Comparison of ENCODE assay signal across 18 cellular contexts in the genomic region with DNA sequence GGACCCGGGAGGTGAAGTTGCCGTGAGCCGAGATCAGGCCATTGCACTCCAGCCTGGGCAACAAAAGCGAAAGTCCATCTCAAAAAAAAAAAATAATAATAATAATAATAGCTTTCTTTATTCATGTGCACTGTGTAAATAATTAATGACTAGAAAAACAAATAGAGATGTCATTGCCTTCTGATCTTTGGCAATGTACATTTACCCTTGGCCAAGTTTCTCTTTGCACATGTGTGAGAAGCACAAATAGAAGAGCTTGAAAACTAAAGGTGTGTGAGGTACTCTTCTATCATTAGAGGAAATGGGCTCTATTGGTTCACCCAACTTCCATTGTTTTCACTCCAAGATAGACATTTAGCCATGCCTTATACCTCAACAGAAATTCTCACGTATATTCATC.
DNase-seq lines count a peak whose midpoint lies in the region; ATAC-seq and TF ChIP-seq lines count a peak whose summit lies in the region.
"Had no signal": no experiment of that assay in that cellular context is flagged by ENCODE, and none has a peak within 500 bp of the region (broad histone marks: within the 10 kb centered on the region; RNA-seq: fewer than 3 reads in every experiment).

No MANE protein-coding gene starts in this region.

- no peak for TF ChIP-seq CTCF in liver (IDR thresholded peaks at IDR 0.05; ENCODE audit: low read depth, low read length, missing input control)
- no peak for TF ChIP-seq CTCF in BE2C (IDR thresholded peaks at IDR 0.05; ENCODE audit: low read depth, low read length)

- H3K4me3 ChIP-seq in liver (ENCODE audit: low read depth in 1 of 3, low read length in 3 of 3) (no peak overlapping the region), BE2C (ENCODE audit: low read depth, low read length) (no peak overlapping the region)
- H3K4me3 ChIP-seq: BLaER1 treated with 17β-estradiol and CSF1 and Interleukin-3, amounts not matched to agents 10 nM and 100 nM had no signal

- H3K36me3 ChIP-seq in liver (ENCODE audit: control insufficient read depth in 4 of 4, insufficient read depth in 3 of 4, low read depth in 1 of 4, low read length in 3 of 4): no peaks in the 10 kb centered on the region
- no peaks in the 10 kb centered on the region; the same call in 1 of the 2 replicates for H3K36me3 ChIP-seq in BE2C
- H3K36me3 ChIP-seq: BLaER1 treated with 17β-estradiol and CSF1 and Interleukin-3, amounts not matched to agents 10 nM and 100 nM had no signal

- peak in 1 of 2 donors; percentile 10 for TF ChIP-seq RAD21 in liver (IDR thresholded peaks at IDR 0.05)

- DNase-seq in DMS53 (lab: John Stamatoyannopoulos, UW): peak; percentile 50
- peak; percentile 17 for DNase-seq in DMS53 treated with DMSO at 0.1 percent for 48 hours (lab: John Stamatoyannopoulos, UW; ENCODE audit: unreplicated experiment)
- DNase-seq in left lobe of liver (ENCODE audit: low spot score): no peak
- DNase-seq in activated CD4-positive, alpha-beta T cell treated with anti-CD3 and anti-CD28 coated beads for 48 hours: no peak
- DNase-seq in BE2C: no peak
- no peak for DNase-seq in activated CD4-positive, alpha-beta T cell treated with anti-CD3 and anti-CD28 coated beads for 1 hour
- DNase-seq: 8988T; ACHN; Caco-2; Calu3; CD4-positive, alpha-beta T cell; CD8-positive, alpha-beta T cell; DMS79 treated with DMSO at 0.1 percent for 48 hours; GF-D8 had no signal

- WGBS in liver: 42% methylated on average over 5 of the region's 5 CpGs

- H3K27me3 ChIP-seq in liver (ENCODE audit: control insufficient read depth in 4 of 4, insufficient read depth in 4 of 4, low read length in 3 of 4) (peaks cover 0 to 3% (median 0%) of the 10 kb centered on the region in 4 donors), BE2C (no peaks in the 10 kb centered on the region)
- H3K27me3 ChIP-seq: BLaER1 treated with 17β-estradiol and CSF1 and Interleukin-3, amounts not matched to agents 10 nM and 100 nM had no signal

- H3K9me3 ChIP-seq in liver (ENCODE audit: control insufficient read depth in 4 of 4, low read length in 3 of 4) (peaks cover 0 to 2% (median 0%) of the 10 kb centered on the region in 4 donors), BE2C (no peaks in the 10 kb centered on the region)
- H3K9me3 ChIP-seq: Caco-2 had no signal

- H3K27ac ChIP-seq in liver (ENCODE audit: low read depth in 1 of 2, low read length in 2 of 2): no peak overlapping the region
- H3K27ac ChIP-seq: BLaER1 treated with 17β-estradiol and CSF1 and Interleukin-3, amounts not matched to agents 10 nM and 100 nM; C4-2B had no signal

- no peak overlapping the region for H3K9ac ChIP-seq in liver (ENCODE audit: low read depth in 1 of 2, low read length in 2 of 2)
- H3K9ac ChIP-seq: BLaER1 treated with 17β-estradiol and CSF1 and Interleukin-3, amounts not matched to agents 10 nM and 100 nM had no signal

- ATAC-seq in left lobe of liver: peak; percentile 78
- no peak for ATAC-seq in HG03039 (IDR thresholded peaks at IDR 0.05; ENCODE audit: unreplicated experiment)
- ATAC-seq: CD8-positive, alpha-beta T cell had no signal

- H3K4me1 ChIP-seq in liver (ENCODE audit: control insufficient read depth in 4 of 4, insufficient read depth in 4 of 4, low read length in 3 of 4) (peaks cover 0 to 2% (median 0%) of the 10 kb centered on the region in 4 donors), BE2C (no peaks in the 10 kb centered on the region)
- H3K4me1 ChIP-seq: Caco-2 had no signal

TF ChIP-seq in liver, 16 proteins besides CTCF, POLR2A, EP300 and RAD21:
- TF ChIP-seq FOXA2 (IDR thresholded peaks at IDR 0.05) (peak; percentile 77), FOXA1 (IDR thresholded peaks at IDR 0.05) (peak; percentile 64), HNF4G (IDR thresholded peaks at IDR 0.05) (no peak), RXRA (IDR thresholded peaks at IDR 0.05) (peak; percentile 42 to 74), HNF4A (conservative IDR thresholded peaks at IDR 0.05) (peak; percentile 48 to 68)
- TF ChIP-seq, protein P1, sequence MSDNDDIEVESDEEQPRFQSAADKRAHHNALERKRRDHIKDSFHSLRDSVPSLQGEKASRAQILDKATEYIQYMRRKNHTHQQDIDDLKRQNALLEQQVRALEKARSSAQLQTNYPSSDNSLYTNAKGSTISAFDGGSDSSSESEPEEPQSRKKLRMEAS (IDR thresholded peaks at IDR 0.05): peak; percentile 36

Comparison
In these comparisons a context has a peak if more than half of its experiments do, and no peak if none do; other contexts are left out.
1. DNase-seq: peak in DMS53 (single experiment) and DMS53 treated with DMSO at 0.1 percent for 48 hours (single experiment); none in left lobe of liver (single experiment), activated CD4-positive, alpha-beta T cell treated with anti-CD3 and anti-CD28 coated beads for 48 hours (single experiment), BE2C (single experiment) and activated CD4-positive, alpha-beta T cell treated with anti-CD3 and anti-CD28 coated beads for 1 hour (single experiment).